Comparison of ENCODE assay signal across 25 cellular contexts in the genomic region with DNA sequence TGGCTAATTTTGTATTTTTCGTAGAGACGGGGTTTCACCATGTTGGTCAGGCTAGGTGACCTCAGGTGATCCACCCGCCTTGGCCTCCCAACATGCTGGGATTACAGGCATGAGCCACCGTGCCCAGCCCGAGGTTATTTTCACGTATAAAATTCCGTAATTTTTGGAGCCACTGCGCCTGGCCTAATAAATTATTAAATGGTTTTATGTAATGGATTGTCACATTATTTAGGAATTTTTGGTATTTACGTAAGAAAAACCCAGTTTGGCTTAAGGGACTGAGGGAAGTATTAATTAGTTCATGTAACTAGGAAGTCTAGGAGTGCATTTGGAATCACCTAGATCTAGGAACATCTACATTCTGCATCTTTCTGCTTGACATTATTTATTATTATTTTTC. TPM values are rescaled to one million over a fixed set of nuclear protein-coding genes. Genes with fewer than 3 reads are reported as not detected.
DNase-seq lines count a peak whose midpoint lies in the region; ATAC-seq, FAIRE-seq and TF ChIP-seq lines count a peak whose summit lies in the region.
"Had no signal": no experiment of that assay in that cellular context is flagged by ENCODE, and none has a peak within 500 bp of the region (broad histone marks: within the 10 kb centered on the region; RNA-seq: fewer than 3 reads in every experiment).

No MANE protein-coding gene starts in this region.

- H3K9me3 Mint-ChIP-seq in activated T-cell treated with anti-CD3 and anti-CD28 coated beads, Interleukin-2, amount 50 U/mL, for 24 hours = no peaks in the 10 kb centered on the region
- no peaks in the 10 kb centered on the region for H3K9me3 Mint-ChIP-seq in stimulated activated naive CD8-positive, alpha-beta T cell treated with anti-CD3 and anti-CD28 coated beads, Interleukin-15, amount 100 ng/mL, for 72 hours
- H3K9me3 Mint-ChIP-seq: CD14-positive monocyte; CD4-positive, alpha-beta T cell; CD8-positive, alpha-beta memory T cell; HFFc6 had no signal

- TF ChIP-seq POLR2A in K562 (conservative IDR thresholded peaks at IDR 0.05) = no peak

- no peak overlapping the region for H2AFZ ChIP-seq in K562 (ENCODE audit: low read depth, low read length)

- peaks cover 6% of the 10 kb centered on the region for H3K9me3 ChIP-seq in BLaER1
- H3K9me3 ChIP-seq in K562 (replicated peaks; ENCODE audit: control insufficient read depth, insufficient read depth, low read depth, low read length) = no peaks in the 10 kb centered on the region
- H3K9me3 ChIP-seq: HAP-1 had no signal

- TF ChIP-seq RAD21 in K562 (CRISPR knock-in tag; conservative IDR thresholded peaks at IDR 0.05 in 1 of 2, IDR thresholded peaks at IDR 0.05 in 1 of 2) = no peak

- BruUV-seq in K562 (replicated peaks; lab: Mats Ljungman, UMichigan) = no TSS peak

- H3K36me3 Mint-ChIP-seq in activated T-cell treated with anti-CD3 and anti-CD28 coated beads, Interleukin-2, amount 50 U/mL, for 24 hours (ENCODE audit: low read depth) = peaks cover 78% of the 10 kb centered on the region

- no peak overlapping the region for H3K4me3 ChIP-seq in BLaER1
- no peak overlapping the region for H3K4me3 ChIP-seq in K562
- H3K4me3 ChIP-seq: BLaER1 treated with 17β-estradiol and CSF1 and Interleukin-3, amounts not matched to agents 10 nM and 100 nM; HAP-1 had no signal

- WGBS in K562 (ENCODE audit: insufficient coverage, low coverage, missing lambda C conversion rate) = 98% methylated on average over 9 of the region's 9 CpGs

- intact Hi-C loops in K562 (cut with micrococcal nuclease) (no loop called here), posterior vena cava (cut with DNase I) (no loop called here)

- H3K4me1 ChIP-seq in BLaER1 (peaks cover 24% of the 10 kb centered on the region), K562 (replicated peaks in 1 of 2; ENCODE audit: control insufficient read depth in 2 of 2, insufficient read depth in 2 of 2, low read length in 2 of 2) (no peaks in the 10 kb centered on the region; a peak in 2 of 5 replicates)
- H3K4me1 ChIP-seq: HAP-1 had no signal

- peak overlapping the region; percentile 26 for H3K27ac Mint-ChIP-seq in activated T-cell treated with anti-CD3 and anti-CD28 coated beads, Interleukin-2, amount 50 U/mL, for 24 hours
- H3K27ac Mint-ChIP-seq in stimulated activated naive CD8-positive, alpha-beta T cell treated with anti-CD3 and anti-CD28 coated beads, Interleukin-15, amount 100 ng/mL, for 72 hours = no peak overlapping the region
- H3K27ac Mint-ChIP-seq: B cell, HFFc6 had no signal

- ATAC-seq in K562 = no peak
- no peak for ATAC-seq in stimulated activated naive CD8-positive, alpha-beta T cell treated with anti-CD3 and anti-CD28 coated beads, Interleukin-15, amount 100 ng/mL, for 72 hours

- no peak overlapping the region for H3K9ac ChIP-seq in BLaER1
- no peak overlapping the region for H3K9ac ChIP-seq in K562 (ENCODE audit: insufficient read depth in 1 of 2, low read depth in 2 of 2, low read length in 2 of 2)
- H3K9ac ChIP-seq: BLaER1 treated with 17β-estradiol and CSF1 and Interleukin-3, amounts not matched to agents 10 nM and 100 nM had no signal

- peaks cover 83% of the 10 kb centered on the region for H3K36me3 ChIP-seq in BLaER1
- H3K36me3 ChIP-seq in K562 (ENCODE audit: control insufficient read depth, insufficient read depth, low read length) = peaks cover 59% of the 10 kb centered on the region

- H3K9me1 ChIP-seq in K562 (ENCODE audit: control insufficient read depth, insufficient read depth, low read length) = no peaks in the 10 kb centered on the region

- POLR2A ChIA-PET in K562 (lab: Yijun Ruan, JAX) = interaction anchor here (0.6 to 1.0 kb wide), 2 partner anchors 8 to 25 kb away, joined by 3 to 5 read pairs; a partner anchor contains a TSS

- peak overlapping the region; percentile 73 for H3K27ac ChIP-seq in BLaER1
- H3K27ac ChIP-seq in K562 (ENCODE audit: extremely low read depth, low read depth, low read length) = no peak overlapping the region
- H3K27ac ChIP-seq: 22Rv1 had no signal

- peaks cover 4% of the 10 kb centered on the region; the same call in 2 of the 3 replicates for H3K79me2 ChIP-seq in K562 (ENCODE audit: control insufficient read depth, insufficient read depth, low read length)

- no peak for TF ChIP-seq EP300 in K562 (IDR thresholded peaks at IDR 0.05; ENCODE audit: low read length)

- in situ Hi-C loops in K562 (cut with MboI) = no loop called here

- no peak for FAIRE-seq in K562 (lab: Jason Lieb, UNC)
- FAIRE-seq: A204.1, D721Med, GM12892, H54 had no signal

- H3K4me2 ChIP-seq in BLaER1 (peak overlapping the region; percentile 84), K562 (ENCODE audit: insufficient read depth, low read length) (no peak overlapping the region)

- H4K20me1 ChIP-seq in BLaER1 = no peaks in the 10 kb centered on the region
- H4K20me1 ChIP-seq in K562 (replicated peaks; ENCODE audit: control insufficient read depth, insufficient read depth, low read length) = no peaks in the 10 kb centered on the region

- TF ChIP-seq CTCF in K562 (IDR thresholded peaks at IDR 0.05 in 2 of 3, conservative IDR thresholded peaks at IDR 0.05 in 1 of 3; ENCODE audit: insufficient read depth in 2 of 3, low read depth in 1 of 3, low read length in 3 of 3) = no peak

- no peak for DNase-seq in activated T-cell treated with anti-CD3 and anti-CD28 coated beads, Interleukin-2, amount 50 U/mL, for 24 hours
- no peak for DNase-seq in activated T-cell treated with anti-CD3 and anti-CD28 coated beads, Interleukin-2, amount 50 U/mL, for 48 hours
- DNase-seq in K562 (ENCODE audit: extremely low read depth in 1 of 4, low spot score in 3 of 4) (no peak), posterior vena cava (ENCODE audit: low spot score) (peak; percentile 28), amygdala (lab: John Stamatoyannopoulos, UW) (no peak)
- no peak for DNase-seq in stimulated activated naive CD8-positive, alpha-beta T cell treated with anti-CD3 and anti-CD28 coated beads, Interleukin-15, amount 100 ng/mL, for 72 hours
- DNase-seq in activated CD4-positive, alpha-beta T cell treated with anti-CD3 and anti-CD28 coated beads, Interleukin-2, amount 50 U/mL, for 4 hours = no peak
- DNase-seq: CD4-positive, alpha-beta T cell; CD8-positive, alpha-beta memory T cell; DMS 273 treated with DMSO at 0.1 percent for 48 hours; DMS79; EL; GDM1; GOT3; HFFc6 had no signal

- no peaks in the 10 kb centered on the region for H3K27me3 Mint-ChIP-seq in activated T-cell treated with anti-CD3 and anti-CD28 coated beads, Interleukin-2, amount 50 U/mL, for 24 hours
- H3K27me3 Mint-ChIP-seq in stimulated activated naive CD8-positive, alpha-beta T cell treated with anti-CD3 and anti-CD28 coated beads, Interleukin-15, amount 100 ng/mL, for 72 hours = no peaks in the 10 kb centered on the region
- H3K27me3 Mint-ChIP-seq: B cell; CD4-positive, alpha-beta T cell; CD8-positive, alpha-beta memory T cell had no signal

- no peak overlapping the region for H3K4me3 Mint-ChIP-seq in activated T-cell treated with anti-CD3 and anti-CD28 coated beads, Interleukin-2, amount 50 U/mL, for 24 hours
- no peak overlapping the region for H3K4me3 Mint-ChIP-seq in stimulated activated naive CD8-positive, alpha-beta T cell treated with anti-CD3 and anti-CD28 coated beads, Interleukin-15, amount 100 ng/mL, for 72 hours
- H3K4me3 Mint-ChIP-seq: B cell; CD14-positive monocyte; CD4-positive, alpha-beta T cell; HFFc6 had no signal

- CTCF ChIA-PET in K562 (lab: Yijun Ruan, JAX; ENCODE audit: low intra/inter-chr PET ratio) = no interaction called here

- no peaks in the 10 kb centered on the region for H3K27me3 ChIP-seq in BLaER1
- H3K27me3 ChIP-seq in K562 (ENCODE audit: control insufficient read depth in 2 of 2, insufficient read depth in 2 of 2, low read length in 2 of 2) = no peaks in the 10 kb centered on the region
- H3K27me3 ChIP-seq: BLaER1 treated with 17β-estradiol and CSF1 and Interleukin-3, amounts not matched to agents 10 nM and 100 nM had no signal

- H3K4me1 Mint-ChIP-seq in activated T-cell treated with anti-CD3 and anti-CD28 coated beads, Interleukin-2, amount 50 U/mL, for 24 hours (ENCODE audit: low read depth) = peaks cover 22% of the 10 kb centered on the region
- peaks cover 22% of the 10 kb centered on the region for H3K4me1 Mint-ChIP-seq in stimulated activated naive CD8-positive, alpha-beta T cell treated with anti-CD3 and anti-CD28 coated beads, Interleukin-15, amount 100 ng/mL, for 72 hours

RNA-seq across cellular contexts. Expression of a gene that starts 8.3 kb away (rescaled TPM):
- 19.8 and 21.8 TPM in 2 replicates for total RNA-seq in K562 (2011; cell fraction: chromatin; rRNA removed; ENCODE audit: low replicate concordance)
- 15.5 and 15.8 TPM in 2 replicates for total RNA-seq in K562 (2011; cell fraction: nucleolus; rRNA removed)
- total RNA-seq in K562 (2011; cell fraction: nucleoplasm; rRNA removed) = 16.0 and 16.3 TPM in 2 replicates
- total RNA-seq in K562 (2014; rRNA removed) (37.6 and 39.2 TPM in 2 replicates), K562 (2014; rRNA removed; fragmentation: Illumina TruSeq; extraction: Trizol) (37.7 and 40.7 TPM in 2 replicates), K562 (2015; rRNA removed; fragmentation: Illumina TruSeq; extraction: Trizol) (37.6 and 42.7 TPM in 2 replicates), K562 (2021) (35.0 and 37.1 TPM in 2 replicates), posterior vena cava (10 to 100 TPM; 14.6 to 15.5 TPM)
- polyA plus RNA-seq in K562 (2011; rRNA removed) (39.1 and 44.8 TPM in 2 replicates), K562 (2014; fragmentation: Illumina TruSeq; extraction: Trizol) (38.5 and 41.8 TPM in 2 replicates), K562 (2014; fragmentation: Nextera tagmentation; extraction: Ambion mirVana) (10 to 100 TPM; 15.9 to 19.8 TPM), K562 (2014; rRNA removed) (28.8 and 32.5 TPM in 2 replicates)
- polyA plus RNA-seq in K562 (2011; cell fraction: cytosol; rRNA removed) = 27.8 and 35.1 TPM in 2 replicates
- polyA plus RNA-seq in K562 (2011; cell fraction: nucleus; rRNA removed) = 18.9 and 23.2 TPM in 2 replicates
- polyA plus RNA-seq in K562 (2012) = 28.6 and 41.1 TPM in 2 replicates
- polyA minus RNA-seq in K562 (2011; rRNA and poly(A)+ RNA removed) = 64.0 and 69.3 TPM in 2 replicates
- 29.9 and 37.6 TPM in 2 replicates for polyA minus RNA-seq in K562 (2011; cell fraction: cytosol; rRNA and poly(A)+ RNA removed)
- polyA minus RNA-seq in K562 (2011; cell fraction: nucleus; rRNA and poly(A)+ RNA removed) = 6.7 and 13.0 TPM in 2 replicates

RNA-seq across cellular contexts. Expression of a gene that starts 39.6 kb away (rescaled TPM):
- 83.7 and 109 TPM in 2 replicates for total RNA-seq in K562 (2011; cell fraction: chromatin; rRNA removed; ENCODE audit: low replicate concordance)
- 46.7 and 52.4 TPM in 2 replicates for total RNA-seq in K562 (2011; cell fraction: nucleolus; rRNA removed)
- total RNA-seq in K562 (2011; cell fraction: nucleoplasm; rRNA removed) = 52.9 and 60.3 TPM in 2 replicates
- 7.0 and 10.8 TPM in 2 replicates for total RNA-seq in K562 (2014; rRNA removed)
- 4.5 and 4.7 TPM in 2 replicates for total RNA-seq in K562 (2014; rRNA removed; fragmentation: Illumina TruSeq; extraction: Trizol)
- total RNA-seq in K562 (2015; rRNA removed; fragmentation: Illumina TruSeq; extraction: Trizol) = 10.4 and 11.5 TPM in 2 replicates
- total RNA-seq in K562 (2021) = 13.5 and 13.7 TPM in 2 replicates
- polyA plus RNA-seq in K562 (2011; rRNA removed) = 8.3 and 16.5 TPM in 2 replicates
- polyA plus RNA-seq in K562 (2011; cell fraction: cytosol; rRNA removed) = 10.2 and 13.4 TPM in 2 replicates
- polyA plus RNA-seq in K562 (2011; cell fraction: nucleus; rRNA removed) = 65.4 and 117 TPM in 2 replicates
- 20.3 and 34.9 TPM in 2 replicates for polyA plus RNA-seq in K562 (2012)
- 6.8 and 8.5 TPM in 2 replicates for polyA plus RNA-seq in K562 (2014; fragmentation: Illumina TruSeq; extraction: Trizol)
- polyA plus RNA-seq in K562 (2014; fragmentation: Nextera tagmentation; extraction: Ambion mirVana) = 1 to 10 TPM; 1.5 to 2.1 TPM
- polyA plus RNA-seq in K562 (2014; rRNA removed) = 5.0 and 6.0 TPM in 2 replicates
- 25.3 and 27.0 TPM in 2 replicates for polyA minus RNA-seq in K562 (2011; rRNA and poly(A)+ RNA removed)
- 14.7 and 15.7 TPM in 2 replicates for polyA minus RNA-seq in K562 (2011; cell fraction: cytosol; rRNA and poly(A)+ RNA removed)
- polyA minus RNA-seq in K562 (2011; cell fraction: nucleus; rRNA and poly(A)+ RNA removed) = 25.7 and 72.6 TPM in 2 replicates
- total RNA-seq in posterior vena cava = 100 to 1,000 TPM; 328 to 409 TPM

RNA-seq across cellular contexts. Expression of a gene that starts 57.0 kb away (rescaled TPM):
- 159 and 215 TPM in 2 replicates for total RNA-seq in K562 (2011; cell fraction: chromatin; rRNA removed; ENCODE audit: low replicate concordance)
- total RNA-seq in K562 (2011; cell fraction: nucleolus; rRNA removed) = 89.5 and 89.9 TPM in 2 replicates
- total RNA-seq in K562 (2011; cell fraction: nucleoplasm; rRNA removed) = 111 and 132 TPM in 2 replicates
- 73.7 and 76.5 TPM in 2 replicates for total RNA-seq in K562 (2014; rRNA removed)
- total RNA-seq in K562 (2014; rRNA removed; fragmentation: Illumina TruSeq; extraction: Trizol) = 54.1 and 56.9 TPM in 2 replicates
- 70.1 and 71.3 TPM in 2 replicates for total RNA-seq in K562 (2015; rRNA removed; fragmentation: Illumina TruSeq; extraction: Trizol)
- 61.9 and 71.6 TPM in 2 replicates for total RNA-seq in K562 (2021)
- 23.1 and 33.2 TPM in 2 replicates for polyA plus RNA-seq in K562 (2011; rRNA removed)
- 16.3 and 20.6 TPM in 2 replicates for polyA plus RNA-seq in K562 (2011; cell fraction: cytosol; rRNA removed)
- 243 and 275 TPM in 2 replicates for polyA plus RNA-seq in K562 (2011; cell fraction: nucleus; rRNA removed)
- 63.5 and 64.9 TPM in 2 replicates for polyA plus RNA-seq in K562 (2012)
- 79.3 and 83.2 TPM in 2 replicates for polyA plus RNA-seq in K562 (2014; fragmentation: Illumina TruSeq; extraction: Trizol)
- 10 to 100 TPM; 16.5 to 69.7 TPM for polyA plus RNA-seq in K562 (2014; fragmentation: Nextera tagmentation; extraction: Ambion mirVana)
- 46.7 and 52.3 TPM in 2 replicates for polyA plus RNA-seq in K562 (2014; rRNA removed)
- polyA minus RNA-seq in K562 (2011; rRNA and poly(A)+ RNA removed) = 21.7 and 24.7 TPM in 2 replicates
- polyA minus RNA-seq in K562 (2011; cell fraction: cytosol; rRNA and poly(A)+ RNA removed) = 20.7 and 23.0 TPM in 2 replicates
- polyA minus RNA-seq in K562 (2011; cell fraction: nucleus; rRNA and poly(A)+ RNA removed) = 25.8 and 37.1 TPM in 2 replicates
- total RNA-seq in posterior vena cava = 10 to 100 TPM; 17.5 to 19.8 TPM
